ENCODE assay signal across 8 cellular contexts in genomic region chr19:39362682-39363657, GRCh38. TPM values are rescaled to one million over a fixed set of nuclear protein-coding genes. Genes with fewer than 3 reads are reported as not detected.
DNase-seq lines count a peak whose midpoint lies in the region; ATAC-seq and TF ChIP-seq lines count a peak whose summit lies in the region.
"Had no signal": no experiment of that assay in that cellular context is flagged by ENCODE, and none has a peak within 500 bp of the region (broad histone marks: within the 10 kb centered on the region; RNA-seq: fewer than 3 reads in every experiment).

No MANE protein-coding gene starts in this region.

- BruUV-seq in MCF 10A (replicated peaks; lab: Mats Ljungman, UMichigan) = no TSS peak

- ATAC-seq in naive thymus-derived CD4-positive, alpha-beta T cell = peak; percentile 4

- H3K4me1 Mint-ChIP-seq in MCF 10A (ENCODE audit: insufficient read depth, unreplicated experiment) = peaks cover 10% of the 10 kb centered on the region
- H3K4me1 Mint-ChIP-seq in naive thymus-derived CD4-positive, alpha-beta T cell = peaks cover 0 to 10% (median 0%) of the 10 kb centered on the region in 7 donors

- in situ Hi-C loops in Caki2 (cut with HindIII; ENCODE audit: low pct_unique_long_range_greater_than_20kb, low sequenced_read_pairs) = no loop called here

- peak overlapping the region; percentile 61 for H3K27ac Mint-ChIP-seq in MCF 10A (ENCODE audit: low read depth, unreplicated experiment)
- H3K27ac Mint-ChIP-seq in naive thymus-derived CD4-positive, alpha-beta T cell = peak overlapping the region in 2 of 9 donors; percentile 63 to 79

- H3K27me3 Mint-ChIP-seq in MCF 10A (ENCODE audit: insufficient read depth, unreplicated experiment) = no peaks in the 10 kb centered on the region
- no peaks in the 10 kb centered on the region for H3K27me3 Mint-ChIP-seq in naive thymus-derived CD4-positive, alpha-beta T cell

- no peaks in the 10 kb centered on the region for H3K4me1 ChIP-seq in naive thymus-derived CD4-positive, alpha-beta T cell (ENCODE audit: control insufficient read depth in 2 of 2, insufficient read depth in 2 of 2, low read length in 2 of 2)

- POLR2A ChIA-PET in MCF 10A (lab: Yijun Ruan, JAX) = interaction anchor here (0.8 kb wide), 1 partner anchor 49 kb away, joined by 5 read pairs; the partner anchor contains the start of gene PLEKHG2
- POLR2A ChIA-PET in naive thymus-derived CD4-positive, alpha-beta T cell (lab: Charles Lee) = interaction anchor here (0.6 to 0.9 kb wide), 3 partner anchors 12 to 28 kb away, joined by 3 to 4 read pairs (median 3); partner anchors contain the start of genes MED29 and PAF1

- TF ChIP-seq CTCF in MCF 10A (IDR thresholded peaks at IDR 0.05; ENCODE audit: unreplicated experiment) (no peak), WERI-Rb-1 (IDR thresholded peaks at IDR 0.05; ENCODE audit: low read depth, low read length) (no peak), GM20000 (IDR thresholded peaks at IDR 0.05; ENCODE audit: extremely low read depth, missing control alignments) (no peak)

- CTCF ChIA-PET in MCF 10A (lab: Yijun Ruan, JAX) = interaction anchor here (0.9 kb wide), 1 partner anchor 21 kb away, joined by 3 read pairs; the partner anchor contains the start of gene SAMD4B
- CTCF ChIA-PET in naive thymus-derived CD4-positive, alpha-beta T cell (lab: Charles Lee) = no interaction called here

- no peak overlapping the region for H3K4me3 Mint-ChIP-seq in MCF 10A (ENCODE audit: unreplicated experiment)
- H3K4me3 Mint-ChIP-seq in naive thymus-derived CD4-positive, alpha-beta T cell = no peak overlapping the region

- intact Hi-C loops in MCF 10A (cut with micrococcal nuclease) = no loop called here
- intact Hi-C loops in naive thymus-derived CD4-positive, alpha-beta T cell (cut with micrococcal nuclease) = no loop called here

- H3K9me3 ChIP-seq in naive thymus-derived CD4-positive, alpha-beta T cell (ENCODE audit: control insufficient read depth in 2 of 3, low read length in 3 of 3) = no peaks in the 10 kb centered on the region
- H3K9me3 ChIP-seq in WERI-Rb-1 (ENCODE audit: severe bottlenecking) = no peaks in the 10 kb centered on the region

- H3K27ac ChIP-seq in naive thymus-derived CD4-positive, alpha-beta T cell (ENCODE audit: low read depth, low read length) = no peak overlapping the region
- no peak overlapping the region for H3K27ac ChIP-seq in WERI-Rb-1

- peak; percentile 66 for DNase-seq in Caki2 (ENCODE audit: low read depth)
- DNase-seq in MCF 10A (ENCODE audit: unreplicated experiment) = peak; percentile 8
- DNase-seq in naive thymus-derived CD4-positive, alpha-beta T cell = no peak
- DNase-seq in NCI-H128 (lab: John Stamatoyannopoulos, UW; ENCODE audit: unreplicated experiment) = no peak
- no peak for DNase-seq in WERI-Rb-1
- no peak for DNase-seq in GM20000 (ENCODE audit: low spot score)
- DNase-seq: activated gamma-delta T cell, NCI-H510A treated with DMSO at 0.1 percent for 48 hours had no signal

- H3K4me3 ChIP-seq in naive thymus-derived CD4-positive, alpha-beta T cell (ENCODE audit: low read length) = no peak overlapping the region
- no peak overlapping the region for H3K4me3 ChIP-seq in WERI-Rb-1 (ENCODE audit: low read depth, low read length)

- peaks cover 4 to 69% (median 18%) of the 10 kb centered on the region in 3 experiments for H3K36me3 ChIP-seq in naive thymus-derived CD4-positive, alpha-beta T cell (ENCODE audit: control insufficient read depth in 2 of 3, insufficient read depth in 3 of 3, low read length in 3 of 3)
- peaks cover 55% of the 10 kb centered on the region for H3K36me3 ChIP-seq in WERI-Rb-1

- H3K36me3 Mint-ChIP-seq in MCF 10A (ENCODE audit: insufficient read depth, unreplicated experiment) = peaks cover 54% of the 10 kb centered on the region
- peaks cover 0 to 25% (median 10%) of the 10 kb centered on the region in 5 donors for H3K36me3 Mint-ChIP-seq in naive thymus-derived CD4-positive, alpha-beta T cell

- H3K9me3 Mint-ChIP-seq in MCF 10A (ENCODE audit: unreplicated experiment) = no peaks in the 10 kb centered on the region
- H3K9me3 Mint-ChIP-seq in naive thymus-derived CD4-positive, alpha-beta T cell = no peaks in the 10 kb centered on the region

- H3K27me3 ChIP-seq in naive thymus-derived CD4-positive, alpha-beta T cell (ENCODE audit: control insufficient read depth in 2 of 2, insufficient read depth in 2 of 2, low read length in 2 of 2) = no peaks in the 10 kb centered on the region
- no peaks in the 10 kb centered on the region for H3K27me3 ChIP-seq in WERI-Rb-1 (ENCODE audit: insufficient read depth, low read depth, severe bottlenecking)

RNA-seq across cellular contexts. Expression of gene SAMD4B, which starts 20.7 kb away (rescaled TPM):
- 39.6 and 63.2 TPM in 2 replicates for total RNA-seq in Caki2 (2014; rRNA removed; shearing (Covaris generic); ENCODE audit: low replicate concordance)
- total RNA-seq in MCF 10A (2022) = 65.4 and 94.2 TPM in 2 replicates
- 10 to 100 TPM; 52.0 to 84.6 (median 65.6) TPM for total RNA-seq in naive thymus-derived CD4-positive, alpha-beta T cell
- 10 to 100 TPM in 1 of 2 donors, 1 to 10 TPM in 1; 7.3 to 19.7 TPM for polyA plus RNA-seq in naive thymus-derived CD4-positive, alpha-beta T cell

RNA-seq across cellular contexts. Expression of gene GMFG, which starts 27.1 kb away (rescaled TPM):
- not detected in 2 replicates for total RNA-seq in Caki2 (2014; rRNA removed; shearing (Covaris generic); ENCODE audit: low replicate concordance)
- total RNA-seq in MCF 10A (2022) = not detected in 2 replicates
- total RNA-seq in naive thymus-derived CD4-positive, alpha-beta T cell = 100 to 1,000 TPM; 345 to 516 (median 429) TPM
- polyA plus RNA-seq in naive thymus-derived CD4-positive, alpha-beta T cell = 1,000 to 10,000 TPM; 1,379 to 1,413 TPM

RNA-seq across cellular contexts. Expression of gene PAF1, which starts 27.9 kb away (rescaled TPM):
- 77.5 and 79.9 TPM in 2 replicates for total RNA-seq in Caki2 (2014; rRNA removed; shearing (Covaris generic); ENCODE audit: low replicate concordance)
- total RNA-seq in MCF 10A (2022) = 47.0 and 48.5 TPM in 2 replicates
- total RNA-seq in naive thymus-derived CD4-positive, alpha-beta T cell = 100 to 1,000 TPM in 1 of 5 experiments, 10 to 100 TPM in 4; 42.8 to 104 (median 55.5) TPM
- polyA plus RNA-seq in naive thymus-derived CD4-positive, alpha-beta T cell = 10 to 100 TPM; 35.8 to 59.7 TPM

RNA-seq across cellular contexts. Expression of gene MED29, which starts 28.2 kb away (rescaled TPM):
- 76.2 and 86.5 TPM in 2 replicates for total RNA-seq in Caki2 (2014; rRNA removed; shearing (Covaris generic); ENCODE audit: low replicate concordance)
- 24.3 and 31.7 TPM in 2 replicates for total RNA-seq in MCF 10A (2022)
- total RNA-seq in naive thymus-derived CD4-positive, alpha-beta T cell = 10 to 100 TPM; 44.2 to 57.2 (median 49.4) TPM
- 10 to 100 TPM; 57.4 to 61.0 TPM for polyA plus RNA-seq in naive thymus-derived CD4-positive, alpha-beta T cell

RNA-seq across cellular contexts. Expression of gene LRFN1, which starts 42.3 kb away (rescaled TPM):
- 0.52 and 2.0 TPM in 2 replicates for total RNA-seq in Caki2 (2014; rRNA removed; shearing (Covaris generic); ENCODE audit: low replicate concordance)
- total RNA-seq in MCF 10A (2022) = 0.16 TPM in 1 of 2 replicates, not detected in the other
- total RNA-seq in naive thymus-derived CD4-positive, alpha-beta T cell = 10 to 100 TPM in 2 of 5 experiments, 1 to 10 TPM in 3; 4.0 to 11.6 (median 6.0) TPM
- 1 to 10 TPM; 3.9 to 7.1 TPM for polyA plus RNA-seq in naive thymus-derived CD4-positive, alpha-beta T cell

Comparison
In these comparisons a context has a peak if more than half of its experiments do, and no peak if none do; other contexts are left out.
1. DNase-seq: peak in Caki2 (single experiment) and MCF 10A (single experiment); none in naive thymus-derived CD4-positive, alpha-beta T cell (0 of 9), NCI-H128 (single experiment), WERI-Rb-1 (single experiment) and GM20000 (single experiment).
2. RNA of gene GMFG, which starts 27.1 kb away (total RNA-seq): 345 to 516 TPM in naive thymus-derived CD4-positive, alpha-beta T cell; not detected in Caki2 and not detected in MCF 10A; every median in the first group is over 100 times any median in the second.